ENCODE assay signal across 23 cellular contexts in the genomic region with DNA sequence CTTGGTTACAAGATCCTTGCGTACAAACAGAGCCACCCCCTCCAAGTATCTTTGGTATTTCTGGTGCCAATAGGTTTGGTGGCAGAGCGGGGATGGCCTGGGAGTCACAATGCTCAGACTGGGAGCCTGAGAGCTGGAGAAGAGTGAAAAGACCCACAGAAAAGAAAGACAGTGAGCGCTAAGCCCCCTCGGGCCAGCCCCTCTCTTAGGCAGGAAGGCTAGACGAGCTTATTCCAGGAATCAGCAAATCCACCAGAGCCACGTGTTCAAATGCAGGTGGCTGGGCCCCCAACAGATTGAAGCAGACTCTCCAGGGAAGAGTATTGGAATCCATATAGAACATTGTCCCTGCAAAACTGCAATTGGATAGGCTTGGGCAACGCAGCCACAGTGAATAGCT. TPM values are rescaled to one million over a fixed set of nuclear protein-coding genes. Genes with fewer than 3 reads are reported as not detected.
A peak's percentile ranks its signal among the peaks of the same experiment; 100 is the strongest.
DNase-seq lines count a peak whose midpoint lies in the region; ATAC-seq and TF ChIP-seq lines count a peak whose summit lies in the region.
"Had no signal": no experiment of that assay in that cellular context is flagged by ENCODE, and none has a peak within 500 bp of the region (broad histone marks: within the 10 kb centered on the region; RNA-seq: fewer than 3 reads in every experiment).

No MANE protein-coding gene starts in this region.

- peak overlapping the region; percentile 65 for H3K4me3 Mint-ChIP-seq in activated T-helper 17 cell treated with anti-CD3 and anti-CD28 coated beads, Interleukin-2, amount 50 U/mL, for 72 hours
- H3K4me3 Mint-ChIP-seq in natural killer cell = peak overlapping the region; percentile 69

- no peak for TF ChIP-seq CTCF in DND-41 (IDR thresholded peaks at IDR 0.05; ENCODE audit: borderline replicate concordance, extremely low read depth, low read length, poor library complexity, severe bottlenecking)
- no peak for TF ChIP-seq CTCF in natural killer cell (IDR thresholded peaks at IDR 0.05)
- TF ChIP-seq CTCF in body of pancreas (IDR thresholded peaks at IDR 0.05) = no peak

- H3K9ac ChIP-seq in DND-41 (ENCODE audit: low read depth, low read length) = peak overlapping the region; percentile 64

- 78 to 88% methylated on average over 7 of the region's 7 CpGs for WGBS in body of pancreas, 2 donors

- H3K27ac ChIP-seq in DND-41 (ENCODE audit: low read length) = peak overlapping the region; percentile 99
- H3K27ac ChIP-seq in body of pancreas = no peak overlapping the region
- H3K27ac ChIP-seq: 22Rv1, brain microvascular endothelial cell, hepatocyte, SK-N-MC had no signal

- H3K36me3 ChIP-seq in DND-41 (ENCODE audit: insufficient read depth, low read length) (no peaks in the 10 kb centered on the region), body of pancreas (replicated peaks in 1 of 2; ENCODE audit: insufficient read depth in 1 of 2, low read depth in 2 of 2) (no peaks in the 10 kb centered on the region)
- H3K36me3 ChIP-seq: brain microvascular endothelial cell, tibial artery had no signal

- H3K4me1 ChIP-seq in DND-41 (ENCODE audit: insufficient read depth, low read length) = peaks cover 71% of the 10 kb centered on the region
- no peaks in the 10 kb centered on the region for H3K4me1 ChIP-seq in body of pancreas

- peaks cover 6% of the 10 kb centered on the region for H3K4me1 Mint-ChIP-seq in activated T-helper 17 cell treated with anti-CD3 and anti-CD28 coated beads, Interleukin-2, amount 50 U/mL, for 72 hours
- peaks cover 48 to 64% of the 10 kb centered on the region in 2 donors for H3K4me1 Mint-ChIP-seq in natural killer cell

- intact Hi-C loops in natural killer cell (cut with micrococcal nuclease) = no loop called here
- intact Hi-C loops in body of pancreas (cut with DNase I) = no loop called here

- H3K27me3 Mint-ChIP-seq in activated T-helper 17 cell treated with anti-CD3 and anti-CD28 coated beads, Interleukin-2, amount 50 U/mL, for 72 hours = peaks cover 8% of the 10 kb centered on the region
- peaks cover 0 to 7% of the 10 kb centered on the region in 2 donors for H3K27me3 Mint-ChIP-seq in natural killer cell (ENCODE audit: low read depth in 2 of 2)

- H3K9me3 ChIP-seq in DND-41 (ENCODE audit: insufficient read depth, low read length, severe bottlenecking) = no peaks in the 10 kb centered on the region
- no peaks in the 10 kb centered on the region for H3K9me3 ChIP-seq in body of pancreas
- H3K9me3 ChIP-seq: tibial artery had no signal

- no peak for TF ChIP-seq POLR2A in body of pancreas (IDR thresholded peaks at IDR 0.05)

- H3K79me2 ChIP-seq in DND-41 (ENCODE audit: insufficient read depth, low read length) = no peaks in the 10 kb centered on the region
- H3K79me2 ChIP-seq: hepatocyte had no signal

- no peaks in the 10 kb centered on the region for H4K20me1 ChIP-seq in DND-41 (ENCODE audit: insufficient read depth, low read length)

- no peaks in the 10 kb centered on the region for H3K36me3 Mint-ChIP-seq in activated T-helper 17 cell treated with anti-CD3 and anti-CD28 coated beads, Interleukin-2, amount 50 U/mL, for 72 hours (ENCODE audit: low read depth)
- H3K36me3 Mint-ChIP-seq in natural killer cell = no peaks in the 10 kb centered on the region

- DNase-seq in NCI-H2171 treated with DMSO at 0.1 percent for 48 hours (lab: John Stamatoyannopoulos, UW) = peak; percentile 13
- no peak for DNase-seq in NCI-H2171 (lab: John Stamatoyannopoulos, UW)
- DNase-seq in DND-41 = peak; percentile 91
- DNase-seq in natural killer cell = no peak
- no peak for DNase-seq in NCI-H146 treated with DMSO at 0.1 percent for 48 hours (lab: John Stamatoyannopoulos, UW; ENCODE audit: unreplicated experiment)
- no peak for DNase-seq in body of pancreas
- DNase-seq in MV-4-11 (lab: John Stamatoyannopoulos, UW) = no peak
- DNase-seq: activated naive CD4-positive, alpha-beta T cell treated with anti-CD3 and anti-CD28 coated beads, Interleukin-2, amount 50 U/mL, for 16 hours; brain microvascular endothelial cell; cortex of kidney; DMS 273 treated with DMSO at 0.1 percent for 48 hours; foreskin fibroblast; Kasumi-1; kidney; mesendoderm; NCI-H748 treated with DMSO at 0.1 percent for 48 hours; stimulated activated CD4-positive, alpha-beta T cell treated with anti-CD3 and anti-CD28 coated beads, Interleukin-12 subunit alpha, Interleukin-12 subunit beta, amount 100 ng/mL, for 4 hours; tibial artery had no signal

- H3K27me3 ChIP-seq in DND-41 (ENCODE audit: insufficient read depth, low read length, poor library complexity) (no peaks in the 10 kb centered on the region), body of pancreas (no peaks in the 10 kb centered on the region)

- H3K4me3 ChIP-seq in DND-41 (ENCODE audit: low read depth in 1 of 2, low read length in 2 of 2) = peak overlapping the region in 1 of 2 experiments; percentile 32; a peak in 1 of 4 replicates
- no peak overlapping the region for H3K4me3 ChIP-seq in body of pancreas
- H3K4me3 ChIP-seq: hepatocyte, SK-N-MC, tibial artery had no signal

- peak overlapping the region; percentile 56 for H2AFZ ChIP-seq in DND-41 (ENCODE audit: low read depth, low read length)
- H2AFZ ChIP-seq: hepatocyte had no signal

- ATAC-seq in DND-41 (ENCODE audit: insufficient read depth, low read depth) (peak; percentile 68), natural killer cell (no peak), body of pancreas (no peak)
- no peak for ATAC-seq in activated T-helper 17 cell treated with anti-CD3 and anti-CD28 coated beads, Interleukin-2, amount 50 U/mL, for 72 hours (replicated peaks)
- ATAC-seq: Panc1 had no signal

- no peaks in the 10 kb centered on the region for H3K9me3 Mint-ChIP-seq in activated T-helper 17 cell treated with anti-CD3 and anti-CD28 coated beads, Interleukin-2, amount 50 U/mL, for 72 hours
- no peaks in the 10 kb centered on the region for H3K9me3 Mint-ChIP-seq in natural killer cell

- no peak overlapping the region for H3K27ac Mint-ChIP-seq in activated T-helper 17 cell treated with anti-CD3 and anti-CD28 coated beads, Interleukin-2, amount 50 U/mL, for 72 hours
- peak overlapping the region; percentile 93 to 94 for H3K27ac Mint-ChIP-seq in natural killer cell

- H3K4me2 ChIP-seq in DND-41 (ENCODE audit: insufficient read depth, low read length) = peak overlapping the region; percentile 50
- H3K4me2 ChIP-seq: hepatocyte had no signal

RNA-seq across cellular contexts. Expression of a gene that starts 2.6 kb away (rescaled TPM):
- total RNA-seq in activated T-helper 17 cell treated with anti-CD3 and anti-CD28 coated beads, Interleukin-2, amount 50 U/mL, for 72 hours = 10 to 100 TPM; 38.0 to 62.9 TPM
- 100 to 1,000 TPM; 124 to 189 (median 138) TPM for total RNA-seq in natural killer cell
- total RNA-seq in body of pancreas = 10 to 100 TPM; 29.6 to 42.2 TPM

Comparison
In these comparisons a context has a peak if more than half of its experiments do, and no peak if none do; other contexts are left out.
1. DNase-seq: peak in NCI-H2171 treated with DMSO at 0.1 percent for 48 hours (single experiment) and DND-41 (single experiment); none in NCI-H2171 (single experiment), natural killer cell (single experiment), NCI-H146 treated with DMSO at 0.1 percent for 48 hours (single experiment), body of pancreas (0 of 4) and MV-4-11 (single experiment).